ENCODE assay signal across 8 cellular contexts in genomic region chr2:95314964-95315611, GRCh38.
DNase-seq lines count a peak whose midpoint lies in the region; ATAC-seq and TF ChIP-seq lines count a peak whose summit lies in the region.
"Had no signal": no experiment of that assay in that cellular context is flagged by ENCODE, and none has a peak within 500 bp of the region (broad histone marks: within the 10 kb centered on the region; RNA-seq: fewer than 3 reads in every experiment).

No MANE protein-coding gene starts in this region.

- ATAC-seq in GM18858 (IDR thresholded peaks at IDR 0.05; ENCODE audit: unreplicated experiment) (no peak), GM19463 (IDR thresholded peaks at IDR 0.05; ENCODE audit: unreplicated experiment) (no peak)

- H3K4me3 ChIP-seq in GM12864 (ENCODE audit: low read depth, low read length), result no peak overlapping the region
- H3K4me3 ChIP-seq in choroid plexus epithelial cell (ENCODE audit: low read depth, low read length), result no peak overlapping the region

- TF ChIP-seq CTCF in GM12864 (IDR thresholded peaks at IDR 0.05; ENCODE audit: low read depth, low read length, missing control alignments) (peak; percentile 54), choroid plexus epithelial cell (conservative IDR thresholded peaks at IDR 0.05; ENCODE audit: low read depth, low read length) (peak; percentile 66)

- no peak for DNase-seq in GM12864 (ENCODE audit: low read depth)
- peak; percentile 13 for DNase-seq in NCI-H2196 treated with DMSO at 0.1 percent for 48 hours (lab: John Stamatoyannopoulos, UW; ENCODE audit: unreplicated experiment)
- peak; percentile 36 for DNase-seq in choroid plexus epithelial cell (ENCODE audit: low read depth)
- peak; percentile 78 for DNase-seq in midbrain (lab: John Stamatoyannopoulos, UW)
- DNase-seq in NCI-H1092 treated with DMSO at 0.1 percent for 48 hours (lab: John Stamatoyannopoulos, UW), result no peak
- DNase-seq: naive B cell had no signal

Comparison
In these comparisons a context has a peak if more than half of its experiments do, and no peak if none do; other contexts are left out.
1. DNase-seq: peak in NCI-H2196 treated with DMSO at 0.1 percent for 48 hours (single experiment), choroid plexus epithelial cell (single experiment) and midbrain (single experiment); none in GM12864 (single experiment) and NCI-H1092 treated with DMSO at 0.1 percent for 48 hours (single experiment).